In the genomic region with DNA sequence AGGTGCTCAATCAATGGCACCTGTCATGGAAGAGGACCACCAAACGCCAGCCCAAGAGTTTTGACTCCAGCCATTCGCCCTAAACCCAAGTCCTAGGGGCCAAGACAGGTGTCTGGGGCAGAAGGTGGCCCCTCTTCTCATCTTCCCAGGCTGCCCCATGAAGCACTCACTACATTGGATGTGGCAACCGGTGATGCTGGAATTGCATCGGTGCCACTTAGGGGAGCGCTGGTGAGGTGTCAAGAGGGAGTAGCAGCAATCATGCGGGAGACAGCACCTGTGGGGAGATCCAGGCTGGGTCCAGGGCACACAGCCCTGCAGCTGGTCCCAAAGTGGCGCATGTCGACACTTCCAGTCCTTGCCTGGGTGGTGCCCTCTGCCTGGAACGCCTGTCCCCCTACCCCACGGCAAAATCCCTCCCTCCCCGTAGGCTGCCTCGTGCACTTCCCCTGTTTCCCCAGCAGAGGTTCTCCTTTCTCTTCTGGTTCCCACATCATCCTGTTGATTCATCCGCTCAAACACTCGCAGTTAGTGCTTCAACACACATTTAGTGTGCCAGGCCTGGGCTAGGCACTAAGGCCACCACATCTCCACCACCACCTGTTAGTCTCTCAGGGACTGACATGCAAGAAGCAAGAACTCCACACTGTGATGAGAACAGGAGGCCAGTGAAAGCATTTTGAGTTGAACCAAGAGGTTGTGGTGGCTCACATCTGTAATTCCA, we compare ENCODE assay signal across 9 cellular contexts. TPM values are rescaled to one million over a fixed set of nuclear protein-coding genes. Genes with fewer than 3 reads are reported as not detected.
A peak's percentile ranks its signal among the peaks of the same experiment; 100 is the strongest.
DNase-seq lines count a peak whose midpoint lies in the region; ATAC-seq and TF ChIP-seq lines count a peak whose summit lies in the region.
"Had no signal": no experiment of that assay in that cellular context is flagged by ENCODE, and none has a peak within 500 bp of the region (broad histone marks: within the 10 kb centered on the region; RNA-seq: fewer than 3 reads in every experiment).

No MANE protein-coding gene starts in this region.

- no peak overlapping the region for H3K4me3 Mint-ChIP-seq in Caco-2 (ENCODE audit: unreplicated experiment)
- H3K4me3 Mint-ChIP-seq in brain = no peak overlapping the region
- H3K4me3 Mint-ChIP-seq: naive thymus-derived CD8-positive, alpha-beta T cell had no signal

- H3K4me1 ChIP-seq in Caco-2 (no peaks in the 10 kb centered on the region), HEK293 (ENCODE audit: control insufficient read depth, insufficient read depth, low read length) (no peaks in the 10 kb centered on the region), Panc1 (ENCODE audit: control insufficient read depth, insufficient read depth, low read length) (no peaks in the 10 kb centered on the region)

- H3K4me3 ChIP-seq in Caco-2 (ENCODE audit: low read depth, low read length) = no peak overlapping the region
- no peak overlapping the region for H3K4me3 ChIP-seq in HEK293 (ENCODE audit: low read depth, low read length)
- no peak overlapping the region for H3K4me3 ChIP-seq in Panc1 (ENCODE audit: low read depth in 2 of 2, low read length in 2 of 2)

- H3K36me3 Mint-ChIP-seq in Caco-2 (ENCODE audit: insufficient read depth, unreplicated experiment) (no peaks in the 10 kb centered on the region), brain (no peaks in the 10 kb centered on the region)
- H3K36me3 Mint-ChIP-seq: naive thymus-derived CD8-positive, alpha-beta T cell had no signal

- H3K27ac Mint-ChIP-seq in Caco-2 (ENCODE audit: unreplicated experiment) = no peak overlapping the region
- H3K27ac Mint-ChIP-seq in brain = peak overlapping the region in 3 of 5 experiments; percentile 2 to 73 (median 31)
- H3K27ac Mint-ChIP-seq: naive thymus-derived CD8-positive, alpha-beta T cell had no signal

- H3K36me3 ChIP-seq in Caco-2 (ENCODE audit: control insufficient read depth, insufficient read depth, low read length) (no peaks in the 10 kb centered on the region), HEK293 (ENCODE audit: control insufficient read depth in 2 of 2, insufficient read depth in 1 of 2, low read length in 2 of 2) (no peaks in the 10 kb centered on the region), Panc1 (ENCODE audit: control insufficient read depth, insufficient read depth, low read length) (no peaks in the 10 kb centered on the region)

- H3K27me3 ChIP-seq in Caco-2 (replicated peaks; ENCODE audit: control insufficient read depth, insufficient read depth, low read length) = no peaks in the 10 kb centered on the region
- no peaks in the 10 kb centered on the region for H3K27me3 ChIP-seq in Panc1 (ENCODE audit: control insufficient read depth, insufficient read depth, low read length)

- H3K4me1 Mint-ChIP-seq in Caco-2 (ENCODE audit: low read depth, unreplicated experiment) (no peaks in the 10 kb centered on the region), brain (peaks cover 11% of the 10 kb centered on the region)

- TF ChIP-seq CTCF in Caco-2 (IDR thresholded peaks at IDR 0.05; ENCODE audit: insufficient read depth in 1 of 2, low read depth in 1 of 2, low read length in 1 of 2, severe bottlenecking in 1 of 2, unreplicated experiment in 1 of 2) (peak; percentile 40 to 54), HEK293 (tag by site-specific recombination; IDR thresholded peaks at IDR 0.05) (peak; percentile 70), Panc1 (IDR thresholded peaks at IDR 0.05) (peak; percentile 87), brain (conservative IDR thresholded peaks at IDR 0.05) (peak; percentile 72 to 77)

- H3K9me3 Mint-ChIP-seq in Caco-2 (ENCODE audit: unreplicated experiment) (no peaks in the 10 kb centered on the region), brain (peaks cover 3 to 14% (median 10%) of the 10 kb centered on the region in 5 experiments)
- H3K9me3 Mint-ChIP-seq: naive thymus-derived CD8-positive, alpha-beta T cell had no signal

- DNase-seq in Caco-2 = peak; percentile 32 to 35
- DNase-seq in Panc1 (ENCODE audit: low read depth, low spot score) = peak; percentile 56
- DNase-seq in inferior parietal cortex (ENCODE audit: extremely low spot score) = peak; percentile 41
- DNase-seq in stimulated activated CD4-positive, alpha-beta T cell treated with anti-CD3 and anti-CD28 coated beads, Interleukin-2, amount 100 ng/mL, for 48 hours = peak; percentile 14 to 27

- intact Hi-C loops in Caco-2 (cut with micrococcal nuclease; ENCODE audit: unreplicated experiment) (loop anchor here (1.0 to 5.0 kb wide), 2 partner anchors 52 to 183 kb away; no protein-coding TSS in a partner anchor), Panc1 (cut with micrococcal nuclease; ENCODE audit: unreplicated experiment) (loop anchor here (2.0 kb wide), 2 partner anchors 50 to 94 kb away; no protein-coding TSS in a partner anchor)

- H3K9me3 ChIP-seq in Caco-2 = no peaks in the 10 kb centered on the region
- no peaks in the 10 kb centered on the region for H3K9me3 ChIP-seq in HEK293 (ENCODE audit: control insufficient read depth, insufficient read depth, low read depth, low read length)
- 0 out of 2 replicates have a peak, but pooled peaks cover 5% of the 10 kb centered on the region for H3K9me3 ChIP-seq in Panc1 (ENCODE audit: control insufficient read depth, insufficient read depth, low read depth, low read length)

- in situ Hi-C loops in Panc1 (cut with HindIII; ENCODE audit: low pct_unique_long_range_greater_than_20kb, low sequenced_read_pairs) = no loop called here

- H3K27me3 Mint-ChIP-seq in Caco-2 (ENCODE audit: insufficient read depth, unreplicated experiment) (no peaks in the 10 kb centered on the region), brain (peaks cover 11% of the 10 kb centered on the region)

- ATAC-seq in Panc1 = peak; percentile 91
- ATAC-seq in HG03469 (IDR thresholded peaks at IDR 0.05; ENCODE audit: unreplicated experiment) = no peak
- ATAC-seq in HG03039 (IDR thresholded peaks at IDR 0.05; ENCODE audit: unreplicated experiment) = no peak
- ATAC-seq: naive thymus-derived CD8-positive, alpha-beta T cell had no signal

- no peak overlapping the region for H3K27ac ChIP-seq in HEK293 (ENCODE audit: extremely low read depth, low read depth, low read length)
- H3K27ac ChIP-seq in Panc1 (ENCODE audit: low read length) = no peak overlapping the region

- BruUV-seq in Caco-2 (replicated peaks; lab: Mats Ljungman, UMichigan) (no TSS peak), Panc1 (replicated peaks; lab: Mats Ljungman, UMichigan) (no TSS peak)

- CTCF ChIA-PET in Caco-2 (lab: Charles Lee) (no interaction called here), HEK293 (lab: Yijun Ruan, JAX) (interaction anchor here (0.7 to 5.2 kb wide), 10 partner anchors 42 to 366 kb away, joined by 3 to 47 read pairs (median 4); no protein-coding TSS in a partner anchor), Panc1 (lab: Charles Lee) (no interaction called here)

- POLR2A ChIA-PET in Caco-2 (lab: Charles Lee) (no interaction called here), HEK293 (lab: Yijun Ruan, JAX) (no interaction called here), Panc1 (lab: Charles Lee) (no interaction called here)

TF ChIP-seq in HEK293, 187 proteins besides CTCF, POLR2A, EP300 and RAD21:
- peak; percentile 99 for TF ChIP-seq SCRT1 (tag by site-specific recombination; IDR thresholded peaks at IDR 0.05; ENCODE audit: borderline replicate concordance)
- peak; percentile 83 for TF ChIP-seq ZNF654 (tag by site-specific recombination; IDR thresholded peaks at IDR 0.05; ENCODE audit: low read depth)
- TF ChIP-seq ZNF214 (tag by site-specific recombination; IDR thresholded peaks at IDR 0.05; ENCODE audit: borderline replicate concordance) = no peak
- TF ChIP-seq, protein P1, sequence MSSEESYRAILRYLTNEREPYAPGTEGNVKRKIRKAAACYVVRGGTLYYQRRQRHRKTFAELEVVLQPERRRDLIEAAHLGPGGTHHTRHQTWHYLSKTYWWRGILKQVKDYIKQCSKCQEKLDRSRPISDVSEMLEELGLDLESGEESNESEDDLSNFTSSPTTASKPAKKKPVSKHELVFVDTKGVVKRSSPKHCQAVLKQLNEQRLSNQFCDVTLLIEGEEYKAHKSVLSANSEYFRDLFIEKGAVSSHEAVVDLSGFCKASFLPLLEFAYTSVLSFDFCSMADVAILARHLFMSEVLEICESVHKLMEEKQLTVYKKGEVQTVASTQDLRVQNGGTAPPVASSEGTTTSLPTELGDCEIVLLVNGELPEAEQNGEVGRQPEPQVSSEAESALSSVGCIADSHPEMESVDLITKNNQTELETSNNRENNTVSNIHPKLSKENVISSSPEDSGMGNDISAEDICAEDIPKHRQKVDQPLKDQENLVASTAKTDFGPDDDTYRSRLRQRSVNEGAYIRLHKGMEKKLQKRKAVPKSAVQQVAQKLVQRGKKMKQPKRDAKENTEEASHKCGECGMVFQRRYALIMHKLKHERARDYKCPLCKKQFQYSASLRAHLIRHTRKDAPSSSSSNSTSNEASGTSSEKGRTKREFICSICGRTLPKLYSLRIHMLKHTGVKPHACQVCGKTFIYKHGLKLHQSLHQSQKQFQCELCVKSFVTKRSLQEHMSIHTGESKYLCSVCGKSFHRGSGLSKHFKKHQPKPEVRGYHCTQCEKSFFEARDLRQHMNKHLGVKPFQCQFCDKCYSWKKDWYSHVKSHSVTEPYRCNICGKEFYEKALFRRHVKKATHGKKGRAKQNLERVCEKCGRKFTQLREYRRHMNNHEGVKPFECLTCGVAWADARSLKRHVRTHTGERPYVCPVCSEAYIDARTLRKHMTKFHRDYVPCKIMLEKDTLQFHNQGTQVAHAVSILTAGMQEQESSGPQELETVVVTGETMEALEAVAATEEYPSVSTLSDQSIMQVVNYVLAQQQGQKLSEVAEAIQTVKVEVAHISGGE (tag by site-specific recombination; conservative IDR thresholded peaks at IDR 0.05; ENCODE audit: low read depth) = no peak
- peak; percentile 100 for TF ChIP-seq SCRT2 (tag by site-specific recombination; IDR thresholded peaks at IDR 0.05)
- no peak for TF ChIP-seq ZNF629 (tag by site-specific recombination; IDR thresholded peaks at IDR 0.05)

RNA-seq across cellular contexts. Expression of gene PLA2G2D, which starts 18.5 kb away (rescaled TPM):
- total RNA-seq in Caco-2 (2022) (not detected in 2 replicates), Panc1 (2021; ENCODE audit: unreplicated experiment) (not detected)
- not detected for polyA plus RNA-seq in Panc1 (2012; ENCODE audit: insufficient read length)
- not detected for polyA plus RNA-seq in brain (ENCODE audit: insufficient read depth, low read depth, low replicate concordance)
- total RNA-seq: naive thymus-derived CD8-positive, alpha-beta T cell had no signal
- polyA plus RNA-seq: naive thymus-derived CD8-positive, alpha-beta T cell had no signal

RNA-seq across cellular contexts. Expression of gene PLA2G5, which starts 30.8 kb away (rescaled TPM):
- total RNA-seq in Caco-2 (2022) (not detected in 2 replicates), Panc1 (2021; ENCODE audit: unreplicated experiment) (not detected)
- polyA plus RNA-seq in Panc1 (2012; ENCODE audit: insufficient read length) = not detected
- polyA plus RNA-seq in brain (ENCODE audit: insufficient read depth, low read depth, low replicate concordance) = 3.2 TPM
- total RNA-seq: naive thymus-derived CD8-positive, alpha-beta T cell had no signal
- polyA plus RNA-seq: naive thymus-derived CD8-positive, alpha-beta T cell had no signal

RNA-seq across cellular contexts. Expression of gene PLA2G2F, which starts 38.3 kb away (rescaled TPM):
- total RNA-seq in Caco-2 (2022) (not detected in 2 replicates), Panc1 (2021; ENCODE audit: unreplicated experiment) (not detected)
- polyA plus RNA-seq in Panc1 (2012; ENCODE audit: insufficient read length) = not detected
- not detected for polyA plus RNA-seq in brain (ENCODE audit: insufficient read depth, low read depth, low replicate concordance)
- total RNA-seq: naive thymus-derived CD8-positive, alpha-beta T cell had no signal
- polyA plus RNA-seq: naive thymus-derived CD8-positive, alpha-beta T cell had no signal
